ENCODE assay signal across 8 cellular contexts in the genomic region with DNA sequence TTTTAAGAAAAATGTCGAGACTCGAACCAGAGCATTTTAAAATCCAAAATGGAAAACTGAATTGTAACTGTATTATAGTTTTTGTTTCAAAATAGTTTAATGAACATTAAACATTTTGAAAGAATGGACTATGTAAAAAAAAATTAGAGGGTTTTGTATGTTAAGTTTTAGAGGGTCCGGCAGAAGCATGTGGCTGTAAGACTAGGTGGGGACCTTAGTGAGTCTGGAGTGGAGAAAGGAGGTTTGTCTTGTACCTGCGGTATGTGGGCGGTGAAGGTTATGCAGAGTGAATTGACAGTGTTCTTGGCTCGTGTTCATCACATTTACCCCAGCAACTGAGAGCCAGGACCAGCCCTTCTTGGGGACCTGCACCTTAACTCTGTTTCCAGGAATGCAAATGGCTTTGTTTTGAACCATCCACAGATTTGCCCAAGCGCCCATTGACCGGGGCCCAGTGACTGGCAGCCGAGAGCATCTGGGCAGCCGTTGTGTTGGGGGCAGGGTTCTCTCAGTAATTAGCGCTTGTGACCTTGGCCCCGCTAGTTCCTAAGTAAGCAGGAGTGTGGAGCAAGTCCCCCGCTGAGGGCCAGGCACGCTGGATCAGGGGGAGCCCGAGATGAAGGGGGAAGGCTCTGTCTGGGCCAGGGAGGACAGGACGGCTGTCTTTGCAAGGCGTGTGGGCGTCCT. TPM values are rescaled to one million over a fixed set of nuclear protein-coding genes. Genes with fewer than 3 reads are reported as not detected.
DNase-seq lines count a peak whose midpoint lies in the region; ATAC-seq, FAIRE-seq and TF ChIP-seq lines count a peak whose summit lies in the region.

No MANE protein-coding gene starts in this region.

- peak; percentile 77 for DNase-seq in activated effector memory CD4-positive, alpha-beta T cell treated with anti-CD3 and anti-CD28 coated beads, Interleukin-2, amount 50 U/mL, for 16 hours
- no peak for DNase-seq in activated effector memory CD4-positive, alpha-beta T cell treated with Interleukin-2 at 50 U/mL for 16 hours
- DNase-seq in activated CD4-positive, alpha-beta memory T cell treated with anti-CD3 and anti-CD28 coated beads for 36 hours: peak; percentile 70
- DNase-seq in fibroblast of mammary gland (ENCODE audit: low read depth): peak; percentile 56
- DNase-seq in pancreas: peak in 5 of 6 donors; percentile 58 to 81 (median 66)
- DNase-seq in cerebellar nuclear complex (lab: John Stamatoyannopoulos, UW): no peak

- peak overlapping the region; percentile 100 for H3K27ac ChIP-seq in pancreas

- CTCF ChIA-PET in activated CD4-positive, alpha-beta memory T cell treated with anti-CD3 and anti-CD28 coated beads for 36 hours (lab: Charles Lee): no interaction called here

- 43 to 51% methylated on average over 18 of the region's 18 CpGs for WGBS in pancreas, 2 donors

- H3K4me3 ChIP-seq in fibroblast of mammary gland (ENCODE audit: control insufficient read depth, low read depth, low read length) (peak overlapping the region; percentile 38), pancreas (peak overlapping the region in 3 of 4 donors; percentile 45 to 91 (median 85))

- POLR2A ChIA-PET in activated CD4-positive, alpha-beta memory T cell treated with anti-CD3 and anti-CD28 coated beads for 36 hours (lab: Charles Lee): interaction anchor here (1.4 to 7.2 kb wide), 15 partner anchors 8 to 866 kb away, joined by 3 to 405 read pairs (median 45); no protein-coding TSS in a partner anchor

- ATAC-seq in pancreas (no peak), GM21447 (IDR thresholded peaks at IDR 0.05; ENCODE audit: unreplicated experiment) (no peak), GM21515 (IDR thresholded peaks at IDR 0.05; ENCODE audit: unreplicated experiment) (no peak)

- H3K4me3 Mint-ChIP-seq in activated CD4-positive, alpha-beta memory T cell treated with anti-CD3 and anti-CD28 coated beads for 36 hours: peak overlapping the region; percentile 96

- H3K9me3 Mint-ChIP-seq in activated CD4-positive, alpha-beta memory T cell treated with anti-CD3 and anti-CD28 coated beads for 36 hours: peaks cover 11% of the 10 kb centered on the region

- intact Hi-C loops in activated CD4-positive, alpha-beta memory T cell treated with anti-CD3 and anti-CD28 coated beads for 36 hours (cut with micrococcal nuclease): no loop called here
- intact Hi-C loops in pancreas (cut with DNase I): no loop called here

- no peaks in the 10 kb centered on the region for H3K27me3 ChIP-seq in pancreas

- H3K27me3 Mint-ChIP-seq in activated CD4-positive, alpha-beta memory T cell treated with anti-CD3 and anti-CD28 coated beads for 36 hours: peaks cover 2% of the 10 kb centered on the region

- no peak for TF ChIP-seq CTCF in fibroblast of mammary gland (conservative IDR thresholded peaks at IDR 0.05; ENCODE audit: control insufficient read depth, insufficient read depth, low read depth, low read length)
- TF ChIP-seq CTCF in pancreas (IDR thresholded peaks at IDR 0.05): no peak

- H3K4me1 ChIP-seq in pancreas: peaks cover 0 to 11% (median 10%) of the 10 kb centered on the region in 3 donors

- peaks cover 19% of the 10 kb centered on the region for H3K4me1 Mint-ChIP-seq in activated CD4-positive, alpha-beta memory T cell treated with anti-CD3 and anti-CD28 coated beads for 36 hours (ENCODE audit: low read depth)

- H3K36me3 Mint-ChIP-seq in activated CD4-positive, alpha-beta memory T cell treated with anti-CD3 and anti-CD28 coated beads for 36 hours: peaks cover 40% of the 10 kb centered on the region

- peak overlapping the region; percentile 98 for H3K27ac Mint-ChIP-seq in activated CD4-positive, alpha-beta memory T cell treated with anti-CD3 and anti-CD28 coated beads for 36 hours

- H3K9me3 ChIP-seq in pancreas: no peaks in the 10 kb centered on the region

- FAIRE-seq in pancreas (lab: Jason Lieb, UNC): peak; percentile 39

- H3K36me3 ChIP-seq in pancreas: peaks cover 0 to 8% (median 3%) of the 10 kb centered on the region in 3 donors

RNA-seq across cellular contexts. Expression of a gene that starts 1.4 kb away (rescaled TPM):
- total RNA-seq in activated CD4-positive, alpha-beta memory T cell treated with anti-CD3 and anti-CD28 coated beads for 36 hours: 100 to 1,000 TPM; 144 to 151 TPM
- 100 to 1,000 TPM in 1 of 6 donors, 10 to 100 TPM in 5; 41.2 to 157 (median 70.5) TPM for total RNA-seq in pancreas
- 10 to 100 TPM; 29.0 to 41.0 TPM for polyA plus RNA-seq in pancreas

Comparison
In these comparisons a context has a peak if more than half of its experiments do, and no peak if none do; other contexts are left out.
1. DNase-seq: peak in activated effector memory CD4-positive, alpha-beta T cell treated with anti-CD3 and anti-CD28 coated beads, Interleukin-2, amount 50 U/mL, for 16 hours (single experiment), activated CD4-positive, alpha-beta memory T cell treated with anti-CD3 and anti-CD28 coated beads for 36 hours (single experiment), fibroblast of mammary gland (single experiment) and pancreas (5 of 6); none in activated effector memory CD4-positive, alpha-beta T cell treated with Interleukin-2 at 50 U/mL for 16 hours (single experiment) and cerebellar nuclear complex (0 of 2).